Comparison of ENCODE assay signal across 1 cellular context in the genomic region with DNA sequence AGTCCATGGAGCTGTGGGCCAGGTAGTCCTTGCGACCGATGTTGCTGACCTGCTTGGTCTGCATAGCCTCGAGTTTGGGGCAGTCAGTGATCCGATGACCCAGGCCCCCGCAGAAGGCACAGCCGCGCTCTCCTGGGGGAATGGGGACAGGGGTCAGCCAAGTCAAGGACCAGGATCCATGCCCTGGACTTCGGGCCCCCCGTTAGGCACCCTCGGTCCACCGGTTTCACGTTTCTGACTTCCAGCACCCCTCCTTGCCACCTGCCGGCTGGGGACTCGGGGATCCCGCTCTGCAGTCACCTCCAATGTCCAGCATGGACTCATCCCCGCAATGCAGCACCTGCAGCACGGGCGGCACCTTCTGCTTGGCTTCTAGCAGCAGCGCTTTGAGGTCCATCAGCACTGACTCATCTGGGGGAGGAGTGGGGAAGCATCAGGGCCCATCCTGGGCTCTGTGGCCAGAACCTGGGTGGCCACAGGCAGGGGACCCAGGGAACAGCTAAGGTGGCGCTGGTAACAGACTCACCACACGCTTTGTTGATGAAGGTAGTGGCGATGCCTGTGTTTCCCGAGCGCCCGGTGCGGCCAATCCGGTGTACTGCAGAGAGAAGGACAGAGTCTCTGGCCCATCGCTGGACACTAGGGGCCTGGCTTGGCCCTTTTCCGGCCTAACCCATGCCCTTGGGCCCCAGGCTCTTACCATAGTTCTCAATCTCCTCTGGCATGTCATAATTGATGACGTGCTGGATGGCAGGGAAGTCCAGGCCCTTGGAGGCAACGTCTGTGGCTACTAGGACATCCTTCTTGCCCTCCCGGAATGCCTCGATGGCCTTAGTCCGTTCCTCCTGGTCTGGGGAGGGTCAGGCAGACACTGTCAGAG.
TF ChIP-seq lines count a peak whose summit lies in the region.

No MANE protein-coding gene starts in this region.

TF ChIP-seq in IMR-90, 13 proteins besides CTCF, POLR2A, EP300 and RAD21:
- TF ChIP-seq CHD1 (IDR thresholded peaks at IDR 0.05; ENCODE audit: low read depth, low read length) (no peak), CEBPB (IDR thresholded peaks at IDR 0.05; ENCODE audit: low read depth, low read length) (no peak), MXI1 (IDR thresholded peaks at IDR 0.05; ENCODE audit: borderline replicate concordance, low read depth, low read length) (no peak), MAZ (IDR thresholded peaks at IDR 0.05; ENCODE audit: borderline replicate concordance, low read depth, low read length) (no peak), BHLHE40 (IDR thresholded peaks at IDR 0.05; ENCODE audit: low read depth, low read length) (no peak), ELK1 (IDR thresholded peaks at IDR 0.05; ENCODE audit: borderline replicate concordance, low read depth, low read length) (no peak), MAFK (IDR thresholded peaks at IDR 0.05; ENCODE audit: low read depth, low read length) (no peak), RCOR1 (IDR thresholded peaks at IDR 0.05; ENCODE audit: insufficient replicate concordance, low read length) (no peak), FOS (IDR thresholded peaks at IDR 0.05; ENCODE audit: low read depth, low read length) (no peak), RFX5 (IDR thresholded peaks at IDR 0.05; ENCODE audit: low read depth, low read length) (no peak), SMC3 (IDR thresholded peaks at IDR 0.05; ENCODE audit: low read depth, low read length) (no peak), NFE2L2 (IDR thresholded peaks at IDR 0.05; ENCODE audit: low read depth, low read length) (no peak), USF2 (IDR thresholded peaks at IDR 0.05; ENCODE audit: low read depth, low read length) (no peak)
